ENCODE assay signal across 19 cellular contexts in the genomic region with DNA sequence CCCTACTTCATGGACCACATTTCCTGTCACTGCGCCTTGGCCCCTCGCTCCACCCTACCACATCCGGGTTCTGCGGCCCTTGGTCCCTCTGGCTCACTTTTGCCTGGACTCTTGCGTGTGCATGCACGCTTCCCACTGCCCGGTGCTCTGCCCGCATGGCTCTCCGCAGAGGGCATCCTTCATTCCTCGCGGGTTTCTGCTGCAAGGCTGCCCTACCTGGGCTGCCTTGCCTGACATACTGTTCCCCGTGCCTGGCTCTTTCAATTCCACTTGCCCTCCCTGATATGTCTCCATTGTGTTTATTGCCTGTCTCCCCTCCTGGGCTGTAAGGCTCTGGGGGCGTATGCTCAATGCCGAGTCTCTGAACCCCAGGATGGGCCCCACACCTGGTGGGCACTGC.
"Had no signal": no experiment of that assay in that cellular context is flagged by ENCODE, and none has a peak within 500 bp of the region (broad histone marks: within the 10 kb centered on the region; RNA-seq: fewer than 3 reads in every experiment).

No MANE protein-coding gene starts in this region.

- H3K27ac ChIP-seq: dorsolateral prefrontal cortex, hepatocyte, thyroid gland had no signal

- H3K4me1 ChIP-seq: sigmoid colon had no signal

- H3K4me2 ChIP-seq: hepatocyte had no signal

- H3K4me3 ChIP-seq: dorsolateral prefrontal cortex, hepatocyte, lung, sigmoid colon, skin epidermis, thyroid gland had no signal

- H3K27ac Mint-ChIP-seq: nephron progenitor cell; stimulated activated naive B cell treated with anti-CD40 and anti-IgM and Interleukin-4, amounts not matched to agents 10 μg/mL and 1 μg/mL and 100 μg/mL, for 72 hours had no signal

- DNase-seq: cortex of kidney; dorsolateral prefrontal cortex; effector CD8-positive, alpha-beta T cell; head of caudate nucleus; kidney; left cardiac atrium; left ventricle myocardium superior; mesendoderm; naive thymus-derived CD4-positive, alpha-beta T cell; nephron progenitor cell; sigmoid colon; stimulated activated CD4-positive, alpha-beta T cell treated with anti-CD3 and anti-CD28 coated beads, Interleukin-2, amount 100 ng/mL, for 24 hours; stimulated activated CD4-positive, alpha-beta T cell treated with anti-CD3 and anti-CD28 coated beads, Interleukin-4, amount 100 ng/mL, for 4 hours; stimulated activated naive B cell treated with anti-CD40 and anti-IgM and Interleukin-4, amounts not matched to agents 10 μg/mL and 1 μg/mL and 100 μg/mL, for 72 hours; thyroid gland had no signal

- ATAC-seq: left cardiac atrium; left ventricle myocardium superior; naive thymus-derived CD4-positive, alpha-beta T cell; stimulated activated naive B cell treated with anti-CD40 and anti-IgM and Interleukin-4, amounts not matched to agents 10 μg/mL and 1 μg/mL and 100 μg/mL, for 72 hours had no signal

- H3K4me1 Mint-ChIP-seq: stimulated activated naive B cell treated with anti-CD40 and anti-IgM and Interleukin-4, amounts not matched to agents 10 μg/mL and 1 μg/mL and 100 μg/mL, for 72 hours had no signal

- H3K9me3 ChIP-seq: neutrophil, sigmoid colon, thyroid gland had no signal

- H3K36me3 ChIP-seq: sigmoid colon, thyroid gland had no signal

- H3K4me3 Mint-ChIP-seq: naive thymus-derived CD4-positive, alpha-beta T cell; nephron progenitor cell; stimulated activated naive B cell treated with anti-CD40 and anti-IgM and Interleukin-4, amounts not matched to agents 10 μg/mL and 1 μg/mL and 100 μg/mL, for 72 hours had no signal

- H2AFZ ChIP-seq: hepatocyte had no signal

- H3K27me3 ChIP-seq: dorsolateral prefrontal cortex, hepatocyte, neutrophil, sigmoid colon, thyroid gland had no signal

- H3K9me3 Mint-ChIP-seq: naive thymus-derived CD4-positive, alpha-beta T cell; stimulated activated naive B cell treated with anti-CD40 and anti-IgM and Interleukin-4, amounts not matched to agents 10 μg/mL and 1 μg/mL and 100 μg/mL, for 72 hours had no signal

- H3K27me3 Mint-ChIP-seq: naive thymus-derived CD4-positive, alpha-beta T cell; stimulated activated naive B cell treated with anti-CD40 and anti-IgM and Interleukin-4, amounts not matched to agents 10 μg/mL and 1 μg/mL and 100 μg/mL, for 72 hours had no signal
